ENCODE assay signal across 1 cellular context in the genomic region with DNA sequence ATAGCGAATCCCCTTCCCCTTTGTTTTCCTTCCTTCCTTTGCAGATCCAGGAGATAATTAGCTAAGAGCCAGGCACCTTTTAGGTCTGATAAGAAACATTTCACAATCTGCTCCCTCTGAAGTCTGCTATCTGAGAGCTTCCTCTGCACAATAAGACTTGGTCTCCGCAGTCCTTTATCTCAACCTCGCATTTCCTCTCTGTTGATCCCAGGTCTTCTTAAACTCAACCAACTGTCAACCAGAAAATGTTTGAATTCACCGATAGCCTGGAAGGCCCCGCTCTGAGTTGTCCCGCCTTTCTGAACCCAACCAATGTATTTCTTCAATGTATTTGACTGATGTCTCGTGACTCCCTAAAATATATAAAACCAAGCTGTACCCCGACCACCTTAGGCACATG.
TF ChIP-seq lines count a peak whose summit lies in the region.

No MANE protein-coding gene starts in this region.

TF ChIP-seq in K562, 482 proteins besides CTCF, POLR2A, EP300 and RAD21 (continued from another document and continues in another):
- no peak for TF ChIP-seq TFAM (CRISPR knock-in tag; conservative IDR thresholded peaks at IDR 0.05)
- no peak for TF ChIP-seq SIRT6 (IDR thresholded peaks at IDR 0.05; ENCODE audit: low read depth, low read length)
- no peak for TF ChIP-seq HCFC1 (IDR thresholded peaks at IDR 0.05; ENCODE audit: low read depth, low read length)
- no peak for TF ChIP-seq NFATC3 (IDR thresholded peaks at IDR 0.05)
- TF ChIP-seq RFX7 (CRISPR knock-in tag; IDR thresholded peaks at IDR 0.05) = no peak
- TF ChIP-seq BRD9 (IDR thresholded peaks at IDR 0.05; ENCODE audit: low read depth, partially characterized antibody) = peak; percentile 62
- peak; percentile 83 for TF ChIP-seq ZEB2 (IDR thresholded peaks at IDR 0.05)
- no peak for TF ChIP-seq USF1 (CRISPR knock-in tag; IDR thresholded peaks at IDR 0.05)
- TF ChIP-seq ZNF347 (CRISPR knock-in tag; IDR thresholded peaks at IDR 0.05; ENCODE audit: low read depth) = no peak
- peak; percentile 97 for TF ChIP-seq CBFA2T2 (conservative IDR thresholded peaks at IDR 0.05)
- 0 out of 2 replicates have a peak, but pooled peaks have one; percentile 69 for TF ChIP-seq ZNF197 (CRISPR knock-in tag; IDR thresholded peaks at IDR 0.05; ENCODE audit: low read depth)
- TF ChIP-seq ID3 (CRISPR knock-in tag; IDR thresholded peaks at IDR 0.05) = no peak
- TF ChIP-seq ID3 (tag; IDR thresholded peaks at IDR 0.05) = no peak
- TF ChIP-seq, protein P1, sequence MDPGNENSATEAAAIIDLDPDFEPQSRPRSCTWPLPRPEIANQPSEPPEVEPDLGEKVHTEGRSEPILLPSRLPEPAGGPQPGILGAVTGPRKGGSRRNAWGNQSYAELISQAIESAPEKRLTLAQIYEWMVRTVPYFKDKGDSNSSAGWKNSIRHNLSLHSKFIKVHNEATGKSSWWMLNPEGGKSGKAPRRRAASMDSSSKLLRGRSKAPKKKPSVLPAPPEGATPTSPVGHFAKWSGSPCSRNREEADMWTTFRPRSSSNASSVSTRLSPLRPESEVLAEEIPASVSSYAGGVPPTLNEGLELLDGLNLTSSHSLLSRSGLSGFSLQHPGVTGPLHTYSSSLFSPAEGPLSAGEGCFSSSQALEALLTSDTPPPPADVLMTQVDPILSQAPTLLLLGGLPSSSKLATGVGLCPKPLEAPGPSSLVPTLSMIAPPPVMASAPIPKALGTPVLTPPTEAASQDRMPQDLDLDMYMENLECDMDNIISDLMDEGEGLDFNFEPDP (CRISPR knock-in tag; IDR thresholded peaks at IDR 0.05) = no peak
- TF ChIP-seq, protein P2, sequence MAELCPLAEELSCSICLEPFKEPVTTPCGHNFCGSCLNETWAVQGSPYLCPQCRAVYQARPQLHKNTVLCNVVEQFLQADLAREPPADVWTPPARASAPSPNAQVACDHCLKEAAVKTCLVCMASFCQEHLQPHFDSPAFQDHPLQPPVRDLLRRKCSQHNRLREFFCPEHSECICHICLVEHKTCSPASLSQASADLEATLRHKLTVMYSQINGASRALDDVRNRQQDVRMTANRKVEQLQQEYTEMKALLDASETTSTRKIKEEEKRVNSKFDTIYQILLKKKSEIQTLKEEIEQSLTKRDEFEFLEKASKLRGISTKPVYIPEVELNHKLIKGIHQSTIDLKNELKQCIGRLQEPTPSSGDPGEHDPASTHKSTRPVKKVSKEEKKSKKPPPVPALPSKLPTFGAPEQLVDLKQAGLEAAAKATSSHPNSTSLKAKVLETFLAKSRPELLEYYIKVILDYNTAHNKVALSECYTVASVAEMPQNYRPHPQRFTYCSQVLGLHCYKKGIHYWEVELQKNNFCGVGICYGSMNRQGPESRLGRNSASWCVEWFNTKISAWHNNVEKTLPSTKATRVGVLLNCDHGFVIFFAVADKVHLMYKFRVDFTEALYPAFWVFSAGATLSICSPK (IDR thresholded peaks at IDR 0.05; ENCODE audit: borderline replicate concordance) = no peak
- 0 out of 2 replicates have a peak, but pooled peaks have one; percentile 36 for TF ChIP-seq SMAD3 (CRISPR knock-in tag; conservative IDR thresholded peaks at IDR 0.05)
- no peak for TF ChIP-seq CAMTA2 (CRISPR knock-in tag; conservative IDR thresholded peaks at IDR 0.05)
- TF ChIP-seq RBM22 (IDR thresholded peaks at IDR 0.05; ENCODE audit: low read depth, low read length, poor library complexity, severe bottlenecking) = no peak
- peak; percentile 35; the same call in 1 of the 2 replicates for TF ChIP-seq FOSL1 (tag; conservative IDR thresholded peaks at IDR 0.05)
- peak; percentile 98 for TF ChIP-seq ARID1B (IDR thresholded peaks at IDR 0.05)
- no peak for TF ChIP-seq MBD1 (CRISPR knock-in tag; IDR thresholded peaks at IDR 0.05)
- TF ChIP-seq GATAD2B (IDR thresholded peaks at IDR 0.05; ENCODE audit: borderline replicate concordance) = peak; percentile 64; the same call in 1 of the 2 replicates
- TF ChIP-seq, protein P3, sequence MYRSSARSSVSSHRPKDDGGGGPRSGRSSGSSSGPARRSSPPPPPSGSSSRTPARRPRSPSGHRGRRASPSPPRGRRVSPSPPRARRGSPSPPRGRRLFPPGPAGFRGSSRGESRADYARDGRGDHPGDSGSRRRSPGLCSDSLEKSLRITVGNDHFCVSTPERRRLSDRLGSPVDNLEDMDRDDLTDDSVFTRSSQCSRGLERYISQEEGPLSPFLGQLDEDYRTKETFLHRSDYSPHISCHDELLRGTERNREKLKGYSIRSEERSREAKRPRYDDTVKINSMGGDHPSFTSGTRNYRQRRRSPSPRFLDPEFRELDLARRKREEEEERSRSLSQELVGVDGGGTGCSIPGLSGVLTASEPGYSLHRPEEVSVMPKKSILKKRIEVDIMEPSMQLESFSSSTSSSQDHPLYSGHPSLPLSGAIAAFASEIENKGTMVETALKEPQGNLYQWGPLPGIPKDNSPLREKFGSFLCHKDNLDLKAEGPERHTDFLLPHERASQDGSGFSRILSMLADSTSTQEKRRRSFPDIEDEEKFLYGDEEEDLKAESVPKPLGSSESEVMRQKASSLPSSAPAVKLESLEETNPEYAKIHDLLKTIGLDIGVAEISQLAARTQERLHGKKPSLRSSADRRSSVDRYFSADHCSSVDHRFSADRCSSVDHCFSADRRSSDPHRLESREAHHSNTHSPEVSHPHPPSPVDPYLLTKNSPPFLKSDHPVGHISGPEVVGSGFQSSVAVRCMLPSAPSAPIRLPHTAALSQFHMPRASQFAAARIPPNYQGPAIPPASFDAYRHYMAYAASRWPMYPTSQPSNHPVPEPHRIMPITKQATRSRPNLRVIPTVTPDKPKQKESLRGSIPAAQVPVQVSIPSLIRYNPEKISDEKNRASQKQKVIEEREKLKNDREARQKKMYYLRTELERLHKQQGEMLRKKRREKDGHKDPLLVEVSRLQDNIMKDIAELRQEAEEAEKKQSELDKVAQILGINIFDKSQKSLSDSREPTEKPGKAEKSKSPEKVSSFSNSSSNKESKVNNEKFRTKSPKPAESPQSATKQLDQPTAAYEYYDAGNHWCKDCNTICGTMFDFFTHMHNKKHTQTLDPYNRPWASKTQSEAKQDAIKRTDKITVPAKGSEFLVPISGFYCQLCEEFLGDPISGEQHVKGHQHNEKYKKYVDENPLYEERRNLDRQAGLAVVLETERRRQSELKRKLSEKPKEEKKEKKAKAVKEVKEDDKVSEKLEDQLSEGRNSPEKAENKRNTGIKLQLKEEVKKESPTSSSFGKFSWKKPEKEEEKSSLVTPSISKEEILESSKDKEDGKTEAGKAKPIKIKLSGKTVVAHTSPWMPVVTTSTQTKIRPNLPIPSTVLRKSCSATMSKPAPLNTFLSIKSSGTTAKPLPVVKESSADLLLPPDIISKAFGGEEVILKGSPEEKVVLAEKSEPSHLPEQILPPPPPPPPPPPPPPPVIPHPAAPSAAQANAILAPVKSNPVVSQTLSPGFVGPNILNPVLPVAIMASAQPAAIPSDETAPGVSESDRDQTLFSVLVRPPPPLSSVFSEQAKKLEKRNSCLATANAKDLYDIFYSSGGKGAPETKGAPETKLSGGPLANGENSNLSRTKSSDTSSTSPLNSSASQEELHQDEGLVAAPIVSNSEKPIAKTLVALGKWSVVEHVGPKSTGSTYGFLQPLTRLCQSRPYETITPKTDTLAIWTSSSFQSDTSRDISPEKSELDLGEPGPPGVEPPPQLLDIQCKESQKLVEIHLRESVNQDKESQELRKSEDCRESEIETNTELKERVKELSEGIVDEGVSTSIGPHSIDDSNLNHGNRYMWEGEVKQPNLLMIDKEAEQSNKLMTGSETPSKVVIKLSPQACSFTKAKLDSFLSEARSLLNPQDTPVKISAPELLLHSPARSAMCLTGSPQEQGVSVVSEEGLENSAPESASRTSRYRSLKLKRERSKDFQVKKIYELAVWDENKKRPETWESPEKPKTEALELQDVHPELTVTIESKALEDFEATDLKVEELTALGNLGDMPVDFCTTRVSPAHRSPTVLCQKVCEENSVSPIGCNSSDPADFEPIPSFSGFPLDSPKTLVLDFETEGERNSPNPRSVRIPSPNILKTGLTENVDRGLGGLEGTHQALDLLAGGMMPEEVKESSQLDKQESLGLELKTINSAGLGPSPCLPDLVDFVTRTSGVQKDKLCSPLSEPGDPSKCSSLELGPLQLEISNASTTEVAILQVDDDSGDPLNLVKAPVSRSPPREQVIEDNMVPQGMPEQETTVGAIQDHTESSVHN (IDR thresholded peaks at IDR 0.05; ENCODE audit: borderline replicate concordance in 1 of 2, low read depth in 1 of 2) = no peak
- TF ChIP-seq LEF1 (IDR thresholded peaks at IDR 0.05) = peak; percentile 98
- TF ChIP-seq HNRNPLL (IDR thresholded peaks at IDR 0.05; ENCODE audit: low read depth, low read length, poor library complexity, severe bottlenecking) = no peak
- no peak for TF ChIP-seq CBX3 (IDR thresholded peaks at IDR 0.05; ENCODE audit: borderline replicate concordance in 1 of 2, low read length in 2 of 2)
- TF ChIP-seq ZSCAN32 (CRISPR knock-in tag; IDR thresholded peaks at IDR 0.05) = no peak
- no peak for TF ChIP-seq HMG20B (CRISPR knock-in tag; IDR thresholded peaks at IDR 0.05)
- TF ChIP-seq PPARD (CRISPR knock-in tag; IDR thresholded peaks at IDR 0.05) = no peak
- peak; percentile 76; the same call in 1 of the 2 replicates for TF ChIP-seq CTBP1 (IDR thresholded peaks at IDR 0.05; ENCODE audit: borderline replicate concordance)
- no peak for TF ChIP-seq NFRKB (IDR thresholded peaks at IDR 0.05; ENCODE audit: low read depth)
- no peak for TF ChIP-seq SRSF7 (optimal IDR thresholded peaks at IDR 0.05; ENCODE audit: low read depth, low read length)
- no peak for TF ChIP-seq SAP30 (IDR thresholded peaks at IDR 0.05; ENCODE audit: borderline replicate concordance, insufficient read depth, low read depth, low read length, poor library complexity, severe bottlenecking)
- TF ChIP-seq SMARCC2 (IDR thresholded peaks at IDR 0.05; ENCODE audit: low read depth) = peak; percentile 87
- TF ChIP-seq, protein P4, sequence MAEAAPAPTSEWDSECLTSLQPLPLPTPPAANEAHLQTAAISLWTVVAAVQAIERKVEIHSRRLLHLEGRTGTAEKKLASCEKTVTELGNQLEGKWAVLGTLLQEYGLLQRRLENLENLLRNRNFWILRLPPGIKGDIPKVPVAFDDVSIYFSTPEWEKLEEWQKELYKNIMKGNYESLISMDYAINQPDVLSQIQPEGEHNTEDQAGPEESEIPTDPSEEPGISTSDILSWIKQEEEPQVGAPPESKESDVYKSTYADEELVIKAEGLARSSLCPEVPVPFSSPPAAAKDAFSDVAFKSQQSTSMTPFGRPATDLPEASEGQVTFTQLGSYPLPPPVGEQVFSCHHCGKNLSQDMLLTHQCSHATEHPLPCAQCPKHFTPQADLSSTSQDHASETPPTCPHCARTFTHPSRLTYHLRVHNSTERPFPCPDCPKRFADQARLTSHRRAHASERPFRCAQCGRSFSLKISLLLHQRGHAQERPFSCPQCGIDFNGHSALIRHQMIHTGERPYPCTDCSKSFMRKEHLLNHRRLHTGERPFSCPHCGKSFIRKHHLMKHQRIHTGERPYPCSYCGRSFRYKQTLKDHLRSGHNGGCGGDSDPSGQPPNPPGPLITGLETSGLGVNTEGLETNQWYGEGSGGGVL (CRISPR knock-in tag; IDR thresholded peaks at IDR 0.05) = no peak
- no peak for TF ChIP-seq PRPF4 (IDR thresholded peaks at IDR 0.05; ENCODE audit: insufficient read depth, low read depth, low read length, poor library complexity, severe bottlenecking)
- TF ChIP-seq, protein P5, sequence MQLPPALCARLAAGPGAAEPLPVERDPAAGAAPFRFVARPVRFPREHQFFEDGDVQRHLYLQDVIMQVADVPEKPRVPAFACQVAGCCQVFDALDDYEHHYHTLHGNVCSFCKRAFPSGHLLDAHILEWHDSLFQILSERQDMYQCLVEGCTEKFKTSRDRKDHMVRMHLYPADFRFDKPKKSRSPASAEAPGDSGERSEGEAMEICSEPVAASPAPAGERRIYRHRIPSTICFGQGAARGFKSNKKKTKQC (CRISPR knock-in tag; IDR thresholded peaks at IDR 0.05) = no peak
- TF ChIP-seq ZNF77 (CRISPR knock-in tag; IDR thresholded peaks at IDR 0.05) = no peak
- TF ChIP-seq BMI1 (IDR thresholded peaks at IDR 0.05; ENCODE audit: low read length) = no peak
- 0 out of 4 replicates have a peak, but pooled peaks of 1 of the 2 experiments have one; percentile 35 for TF ChIP-seq ETV6 (IDR thresholded peaks at IDR 0.05; ENCODE audit: borderline replicate concordance in 1 of 2, low read depth in 2 of 2, low read length in 1 of 2)
- no peak for TF ChIP-seq ETV6 (CRISPR knock-in tag; IDR thresholded peaks at IDR 0.05; ENCODE audit: borderline replicate concordance)
- no peak for TF ChIP-seq EZH2 (IDR thresholded peaks at IDR 0.05; ENCODE audit: borderline replicate concordance, low read depth, low read length)
